12 cellular contexts compared by ENCODE assay signal in genomic region chr2:20011276-20012031, GRCh38. TPM values are rescaled to one million over a fixed set of nuclear protein-coding genes. Genes with fewer than 3 reads are reported as not detected.
DNase-seq lines count a peak whose midpoint lies in the region; ATAC-seq and TF ChIP-seq lines count a peak whose summit lies in the region.
"Had no signal": no experiment of that assay in that cellular context is flagged by ENCODE, and none has a peak within 500 bp of the region (broad histone marks: within the 10 kb centered on the region; RNA-seq: fewer than 3 reads in every experiment).

No MANE protein-coding gene starts in this region.

- no peak for ATAC-seq in activated CD8-positive, alpha-beta memory T cell treated with anti-CD3 and anti-CD28 coated beads, Interleukin-2, amount 10 ng/mL, durations not matched to agents 7 days and 5 days
- no peak for ATAC-seq in activated CD8-positive, alpha-beta T cell treated with anti-CD3 and anti-CD28 coated beads, Interleukin-2, amount 10 ng/mL, durations not matched to agents 7 days and 5 days
- no peak for ATAC-seq in gastrocnemius medialis

- POLR2A ChIA-PET in activated CD8-positive, alpha-beta T cell treated with anti-CD3 and anti-CD28 coated beads, Interleukin-2, amount 10 ng/mL, durations not matched to agents 7 days and 5 days (lab: Charles Lee): no interaction called here

- no peak for DNase-seq in activated CD8-positive, alpha-beta memory T cell treated with anti-CD3 and anti-CD28 coated beads, Interleukin-2, amount 10 ng/mL, durations not matched to agents 7 days and 5 days
- DNase-seq in activated CD8-positive, alpha-beta memory T cell treated with anti-CD3 and anti-CD28 coated beads, Interleukin-2, amount 50 U/mL, for 4 hours: no peak
- no peak for DNase-seq in activated CD8-positive, alpha-beta T cell treated with anti-CD3 and anti-CD28 coated beads, Interleukin-2, amount 10 ng/mL, durations not matched to agents 7 days and 5 days
- DNase-seq in iPS DF 6.9 (ENCODE audit: low read depth, low spot score) (no peak), head of caudate nucleus (no peak), retina (no peak), gastrocnemius medialis (no peak)
- DNase-seq: colonic mucosa; NCI-H2029 treated with DMSO at 0.1 percent for 48 hours; stimulated activated CD8-positive, alpha-beta memory T cell treated with anti-CD3 and anti-CD28 coated beads, Interleukin-4, amount 100 ng/mL, for 48 hours; T-helper 9 cell had no signal

- no peaks in the 10 kb centered on the region for H3K36me3 Mint-ChIP-seq in activated CD8-positive, alpha-beta memory T cell treated with anti-CD3 and anti-CD28 coated beads, Interleukin-2, amount 10 ng/mL, durations not matched to agents 7 days and 5 days
- H3K36me3 Mint-ChIP-seq in activated CD8-positive, alpha-beta T cell treated with anti-CD3 and anti-CD28 coated beads, Interleukin-2, amount 10 ng/mL, durations not matched to agents 7 days and 5 days (ENCODE audit: low read depth): no peaks in the 10 kb centered on the region

- in situ Hi-C loops in gastrocnemius medialis (cut with MboI; ENCODE audit: low sequenced_read_pairs in 4 of 4): no loop called here

- WGBS in iPS DF 6.9 (ENCODE audit: insufficient coverage, insufficient read length): no CpG with 5 or more reads among the region's 14 CpGs

- H3K27me3 Mint-ChIP-seq in activated CD8-positive, alpha-beta memory T cell treated with anti-CD3 and anti-CD28 coated beads, Interleukin-2, amount 10 ng/mL, durations not matched to agents 7 days and 5 days: peaks cover 63% of the 10 kb centered on the region
- H3K27me3 Mint-ChIP-seq in activated CD8-positive, alpha-beta T cell treated with anti-CD3 and anti-CD28 coated beads, Interleukin-2, amount 10 ng/mL, durations not matched to agents 7 days and 5 days (ENCODE audit: low read depth): peaks cover 54% of the 10 kb centered on the region

- H3K27ac ChIP-seq in iPS DF 6.9 (ENCODE audit: low read length) (no peak overlapping the region), gastrocnemius medialis (no peak overlapping the region)
- H3K27ac ChIP-seq: colonic mucosa had no signal

- peak overlapping the region; percentile 84 for H3K9ac ChIP-seq in skeletal muscle satellite cell (ENCODE audit: low read depth, low read length)

- no peaks in the 10 kb centered on the region; the same call in 1 of the 2 replicates for H3K27me3 ChIP-seq in iPS DF 6.9 (ENCODE audit: control insufficient read depth, insufficient read depth, low read length)
- peaks cover 10% of the 10 kb centered on the region for H3K27me3 ChIP-seq in skeletal muscle satellite cell (ENCODE audit: control insufficient read depth, insufficient read depth, low read length)
- peaks cover 10 to 17% (median 17%) of the 10 kb centered on the region in 3 donors for H3K27me3 ChIP-seq in gastrocnemius medialis

- H3K9me3 Mint-ChIP-seq in activated CD8-positive, alpha-beta memory T cell treated with anti-CD3 and anti-CD28 coated beads, Interleukin-2, amount 10 ng/mL, durations not matched to agents 7 days and 5 days (ENCODE audit: low read depth): no peaks in the 10 kb centered on the region
- H3K9me3 Mint-ChIP-seq in activated CD8-positive, alpha-beta T cell treated with anti-CD3 and anti-CD28 coated beads, Interleukin-2, amount 10 ng/mL, durations not matched to agents 7 days and 5 days (ENCODE audit: insufficient read depth): no peaks in the 10 kb centered on the region

- H3K4me2 ChIP-seq in skeletal muscle satellite cell (ENCODE audit: low read length): peak overlapping the region; percentile 92

- TF ChIP-seq CTCF in gastrocnemius medialis (IDR thresholded peaks at IDR 0.05 in 4 of 5, conservative IDR thresholded peaks at IDR 0.05 in 1 of 5): no peak

- H3K27ac Mint-ChIP-seq in activated CD8-positive, alpha-beta memory T cell treated with anti-CD3 and anti-CD28 coated beads, Interleukin-2, amount 10 ng/mL, durations not matched to agents 7 days and 5 days: no peak overlapping the region
- H3K27ac Mint-ChIP-seq in activated CD8-positive, alpha-beta T cell treated with anti-CD3 and anti-CD28 coated beads, Interleukin-2, amount 10 ng/mL, durations not matched to agents 7 days and 5 days: no peak overlapping the region

- H3K9me3 ChIP-seq in iPS DF 6.9 (ENCODE audit: control insufficient read depth, insufficient read depth, low read length) (no peaks in the 10 kb centered on the region), skeletal muscle satellite cell (replicated peaks; ENCODE audit: low read length) (no peaks in the 10 kb centered on the region), gastrocnemius medialis (no peaks in the 10 kb centered on the region)
- H3K9me3 ChIP-seq: colonic mucosa had no signal

- CTCF ChIA-PET in activated CD8-positive, alpha-beta memory T cell treated with anti-CD3 and anti-CD28 coated beads, Interleukin-2, amount 10 ng/mL, durations not matched to agents 7 days and 5 days (lab: Charles Lee): interaction anchor here (1.1 to 1.7 kb wide), 3 partner anchors 12 to 56 kb away, joined by 4 to 6 read pairs (median 6); no protein-coding TSS in a partner anchor
- CTCF ChIA-PET in activated CD8-positive, alpha-beta T cell treated with anti-CD3 and anti-CD28 coated beads, Interleukin-2, amount 10 ng/mL, durations not matched to agents 7 days and 5 days (lab: Charles Lee): interaction anchor here (1.1 kb wide), 1 partner anchor 55 kb away, joined by 3 read pairs; no protein-coding TSS in a partner anchor

- H3K4me1 ChIP-seq in iPS DF 6.9 (ENCODE audit: control insufficient read depth, insufficient read depth, low read length) (no peaks in the 10 kb centered on the region; the same call in 1 of the 2 replicates), skeletal muscle satellite cell (ENCODE audit: control insufficient read depth, insufficient read depth, low read length) (peaks cover 8% of the 10 kb centered on the region), gastrocnemius medialis (peaks cover 0 to 10% of the 10 kb centered on the region in 2 donors)
- H3K4me1 ChIP-seq: colonic mucosa had no signal

- H3K4me1 Mint-ChIP-seq in activated CD8-positive, alpha-beta memory T cell treated with anti-CD3 and anti-CD28 coated beads, Interleukin-2, amount 10 ng/mL, durations not matched to agents 7 days and 5 days: peaks cover 8% of the 10 kb centered on the region
- peaks cover 12% of the 10 kb centered on the region for H3K4me1 Mint-ChIP-seq in activated CD8-positive, alpha-beta T cell treated with anti-CD3 and anti-CD28 coated beads, Interleukin-2, amount 10 ng/mL, durations not matched to agents 7 days and 5 days (ENCODE audit: low read depth)

- no peak for TF ChIP-seq POLR2A in gastrocnemius medialis (IDR thresholded peaks at IDR 0.05)

- H3K36me3 ChIP-seq in iPS DF 6.9 (ENCODE audit: control insufficient read depth, insufficient read depth, low read length) (no peaks in the 10 kb centered on the region), skeletal muscle satellite cell (ENCODE audit: insufficient read depth, low read length) (no peaks in the 10 kb centered on the region), gastrocnemius medialis (no peaks in the 10 kb centered on the region)
- H3K36me3 ChIP-seq: colonic mucosa had no signal

- H3K4me3 ChIP-seq in iPS DF 6.9 (ENCODE audit: low read length) (peak overlapping the region; percentile 84; the same call in 1 of the 2 replicates), skeletal muscle satellite cell (ENCODE audit: low read length) (no peak overlapping the region), gastrocnemius medialis (peak overlapping the region in 1 of 4 donors; percentile 73)

- intact Hi-C loops in head of caudate nucleus (cut with DNase I) (no loop called here), gastrocnemius medialis (cut with DNase I; ENCODE audit: low total_unique reads) (no loop called here)

- peak overlapping the region; percentile 21 for H3K4me3 Mint-ChIP-seq in activated CD8-positive, alpha-beta memory T cell treated with anti-CD3 and anti-CD28 coated beads, Interleukin-2, amount 10 ng/mL, durations not matched to agents 7 days and 5 days
- peak overlapping the region; percentile 56 for H3K4me3 Mint-ChIP-seq in activated CD8-positive, alpha-beta T cell treated with anti-CD3 and anti-CD28 coated beads, Interleukin-2, amount 10 ng/mL, durations not matched to agents 7 days and 5 days

RNA-seq across cellular contexts. Expression of gene MATN3, which starts 1.0 kb away (rescaled TPM):
- not detected for total RNA-seq in activated CD8-positive, alpha-beta memory T cell treated with anti-CD3 and anti-CD28 coated beads, Interleukin-2, amount 10 ng/mL, durations not matched to agents 7 days and 5 days
- not detected for total RNA-seq in activated CD8-positive, alpha-beta T cell treated with anti-CD3 and anti-CD28 coated beads, Interleukin-2, amount 10 ng/mL, durations not matched to agents 7 days and 5 days
- 1.0 and 2.0 TPM in 2 replicates for total RNA-seq in skeletal muscle satellite cell (2012; rRNA removed)
- total RNA-seq in gastrocnemius medialis: under 1 TPM in 3 of 4 donors, not detected in 1; 0.26 to 0.35 (median 0.34) TPM

RNA-seq across cellular contexts. Expression of gene WDR35, which starts 21.5 kb away (rescaled TPM):
- total RNA-seq in activated CD8-positive, alpha-beta memory T cell treated with anti-CD3 and anti-CD28 coated beads, Interleukin-2, amount 10 ng/mL, durations not matched to agents 7 days and 5 days: 1 to 10 TPM; 4.2 to 4.5 TPM
- total RNA-seq in activated CD8-positive, alpha-beta T cell treated with anti-CD3 and anti-CD28 coated beads, Interleukin-2, amount 10 ng/mL, durations not matched to agents 7 days and 5 days: 1 to 10 TPM; 2.9 to 3.9 TPM
- 13.4 and 13.8 TPM in 2 replicates for total RNA-seq in skeletal muscle satellite cell (2012; rRNA removed)
- total RNA-seq in gastrocnemius medialis: 1 to 10 TPM; 3.3 to 4.5 (median 3.7) TPM

RNA-seq across cellular contexts. Expression of gene LAPTM4A, which starts 40.0 kb away (rescaled TPM):
- 10 to 100 TPM; 20.5 to 24.1 TPM for total RNA-seq in activated CD8-positive, alpha-beta memory T cell treated with anti-CD3 and anti-CD28 coated beads, Interleukin-2, amount 10 ng/mL, durations not matched to agents 7 days and 5 days
- total RNA-seq in activated CD8-positive, alpha-beta T cell treated with anti-CD3 and anti-CD28 coated beads, Interleukin-2, amount 10 ng/mL, durations not matched to agents 7 days and 5 days: 10 to 100 TPM; 19.8 to 21.1 TPM
- 130 and 171 TPM in 2 replicates for total RNA-seq in skeletal muscle satellite cell (2012; rRNA removed)
- total RNA-seq in gastrocnemius medialis: 10 to 100 TPM; 53.8 to 62.3 (median 57.4) TPM
